Comparison of ENCODE assay signal across 23 cellular contexts in the genomic region with DNA sequence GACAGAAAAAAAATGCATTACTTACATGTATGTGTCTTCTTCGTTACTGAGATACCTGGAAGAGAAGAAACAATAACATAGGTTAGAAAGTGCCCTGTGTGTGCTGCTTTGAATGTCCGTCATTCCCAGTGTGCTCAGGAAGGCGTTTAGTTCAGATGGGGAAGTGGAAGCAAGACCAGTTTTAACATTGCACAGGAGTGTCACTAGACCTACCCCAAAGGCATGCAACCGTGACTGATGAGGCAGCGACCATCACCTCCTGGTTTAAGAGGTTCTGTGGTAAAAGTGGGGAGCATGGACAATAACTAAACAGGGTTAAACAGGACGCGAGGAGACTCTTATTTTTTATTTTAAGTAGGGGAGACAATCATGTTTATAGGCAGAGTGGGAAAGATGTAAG.
DNase-seq lines count a peak whose midpoint lies in the region; ATAC-seq, FAIRE-seq and TF ChIP-seq lines count a peak whose summit lies in the region.
"Had no signal": no experiment of that assay in that cellular context is flagged by ENCODE, and none has a peak within 500 bp of the region (broad histone marks: within the 10 kb centered on the region; RNA-seq: fewer than 3 reads in every experiment).

No MANE protein-coding gene starts in this region.

- CTCF ChIA-PET in GM12878 (lab: Yijun Ruan, JAX): interaction anchor here (0.6 kb wide), 1 partner anchor 86 kb away, joined by 3 read pairs; no protein-coding TSS in a partner anchor

- H3K79me2 ChIP-seq in GM12878 (ENCODE audit: control insufficient read depth, insufficient read depth, low read length): no peaks in the 10 kb centered on the region

- intact Hi-C loops in GM12878 (cut with micrococcal nuclease; ENCODE audit: unreplicated experiment): no loop called here
- intact Hi-C loops in testis (cut with DNase I; ENCODE audit: low total_unique reads): no loop called here
- intact Hi-C loops in left ventricle myocardium superior (cut with micrococcal nuclease): no loop called here
- intact Hi-C loops in left colon (cut with DNase I, micrococcal nuclease): no loop called here

- TF ChIP-seq CTCF in GM12865 (IDR thresholded peaks at IDR 0.05; ENCODE audit: insufficient read depth, low read depth, low read length, missing control alignments): no peak
- no peak for TF ChIP-seq CTCF in GM12878 (IDR thresholded peaks at IDR 0.05 in 2 of 3, conservative IDR thresholded peaks at IDR 0.05 in 1 of 3; ENCODE audit: control insufficient read depth in 2 of 3, extremely low read depth in 1 of 3, insufficient read depth in 1 of 3, low read depth in 3 of 3, low read length in 3 of 3)
- no peak for TF ChIP-seq CTCF in testis (IDR thresholded peaks at IDR 0.05)

- RAD21 ChIA-PET in GM12878 (lab: Charles Lee; ENCODE audit: unreplicated experiment): no interaction called here

- no peaks in the 10 kb centered on the region for H3K36me3 ChIP-seq in GM12878 (ENCODE audit: control insufficient read depth in 2 of 2, insufficient read depth in 2 of 2, low read length in 1 of 2)
- H3K36me3 ChIP-seq in rectal smooth muscle tissue (ENCODE audit: control insufficient read depth, insufficient read depth, low read length): no peaks in the 10 kb centered on the region
- no peaks in the 10 kb centered on the region for H3K36me3 ChIP-seq in testis (ENCODE audit: low read depth, missing control alignments)
- H3K36me3 ChIP-seq: BE2C, MG63 had no signal

- SMC1A ChIA-PET in GM12878 (lab: Charles Lee; ENCODE audit: uncharacterized antibody, unreplicated experiment): no interaction called here

- 13% methylated on average over 7 of the region's 7 CpGs for WGBS in GM12878 (ENCODE audit: insufficient coverage, insufficient replicate concordance, low lambda C conversion rate, missing lambda C conversion rate)
- 88 to 94% methylated on average over 7 of the region's 7 CpGs for WGBS in testis, 2 donors

- DNase-seq in GM12865 (ENCODE audit: low read depth): peak; percentile 26
- peak; percentile 38 for DNase-seq in GM12878 (ENCODE audit: low read depth, low spot score)
- no peak for DNase-seq in testis
- no peak for DNase-seq in left ventricle myocardium superior
- DNase-seq in NCI-H128 (lab: John Stamatoyannopoulos, UW; ENCODE audit: unreplicated experiment): no peak
- no peak for DNase-seq in left colon
- DNase-seq: BE2C; CD4-positive, alpha-beta memory T cell; DND-41; H7; MG63; NCI-H1436; NCI-H1930; NCI-H510A treated with DMSO at 0.1 percent for 48 hours; NCI-H748 treated with DMSO at 0.1 percent for 48 hours; SIG-M5 had no signal

- POLR2A ChIA-PET in GM12878 (lab: Charles Lee): no interaction called here

- TF ChIP-seq RAD21 in GM12878 (IDR thresholded peaks at IDR 0.05; ENCODE audit: insufficient read depth, low read depth, low read length): no peak

- ATAC-seq in GM12878: peak; percentile 71
- ATAC-seq in left ventricle myocardium superior: no peak
- ATAC-seq in left colon: no peak
- ATAC-seq in HG02970 (IDR thresholded peaks at IDR 0.05; ENCODE audit: low FRiP score, unreplicated experiment): no peak
- ATAC-seq: K562, Panc1, SK-N-SH treated with all-trans-retinoic acid at 6 μM for 48 hours had no signal

- no peak for TF ChIP-seq EP300 in GM12878 (IDR thresholded peaks at IDR 0.05; ENCODE audit: borderline replicate concordance in 1 of 2, control insufficient read depth in 1 of 2, low read depth in 2 of 2, low read length in 2 of 2)

- H3K4me2 ChIP-seq in GM12878 (ENCODE audit: control insufficient read depth, insufficient read depth): peak overlapping the region; percentile 68

- H3K9ac ChIP-seq in GM12878 (ENCODE audit: control insufficient read depth, insufficient read depth, low read length) (no peak overlapping the region), rectal smooth muscle tissue (ENCODE audit: low read length) (no peak overlapping the region)

- FAIRE-seq in GM12878 (lab: Jason Lieb, UNC): no peak
- FAIRE-seq: A204.1, GM19239, K562 had no signal

- peak overlapping the region; percentile 64 for H2AFZ ChIP-seq in GM12878 (ENCODE audit: control insufficient read depth, low read depth, low read length)

- no peak overlapping the region for H3K4me3 ChIP-seq in GM12865 (ENCODE audit: low read depth, low read length)
- no peak overlapping the region for H3K4me3 ChIP-seq in GM12878
- H3K4me3 ChIP-seq in rectal smooth muscle tissue (ENCODE audit: low read length): no peak overlapping the region
- no peak overlapping the region for H3K4me3 ChIP-seq in testis
- H3K4me3 ChIP-seq: K562, MG63 had no signal

- H4K20me1 ChIP-seq in GM12878 (ENCODE audit: control insufficient read depth, insufficient read depth): no peaks in the 10 kb centered on the region

- in situ Hi-C loops in GM12878 (cut with MboI): no loop called here

- H3K4me1 ChIP-seq in GM12878 (ENCODE audit: control insufficient read depth, insufficient read depth, low read length) (peaks cover 32% of the 10 kb centered on the region), rectal smooth muscle tissue (ENCODE audit: control insufficient read depth, insufficient read depth, low read length) (peaks cover 7% of the 10 kb centered on the region), testis (peaks cover 28% of the 10 kb centered on the region)

- no peaks in the 10 kb centered on the region for H3K9me3 ChIP-seq in GM12878 (replicated peaks; ENCODE audit: control insufficient read depth, insufficient read depth, low read length)
- no peaks in the 10 kb centered on the region for H3K9me3 ChIP-seq in testis
- H3K9me3 ChIP-seq: BE2C, MG63 had no signal

- no TSS peak for BruUV-seq in GM12878 (replicated peaks; lab: Mats Ljungman, UMichigan)

- H3K27me3 ChIP-seq in GM12878 (replicated peaks in 1 of 2; ENCODE audit: control insufficient read depth in 2 of 2, insufficient read depth in 2 of 2, low read length in 1 of 2) (no peaks in the 10 kb centered on the region), rectal smooth muscle tissue (ENCODE audit: control insufficient read depth, insufficient read depth, low read length) (no peaks in the 10 kb centered on the region), testis (no peaks in the 10 kb centered on the region)
- H3K27me3 ChIP-seq: BE2C, MG63 had no signal

- H3K27ac ChIP-seq in GM12878 (ENCODE audit: control insufficient read depth, insufficient read depth): 0 out of 2 replicates have a peak overlapping the region, but pooled peaks have one; percentile 28
- peak overlapping the region; percentile 18 for H3K27ac ChIP-seq in rectal smooth muscle tissue (ENCODE audit: low read depth, low read length)
- peak overlapping the region; percentile 27 to 78 for H3K27ac ChIP-seq in testis

- TF ChIP-seq POLR2A in GM12878 (IDR thresholded peaks at IDR 0.05; ENCODE audit: low read depth, low read length) (no peak), testis (IDR thresholded peaks at IDR 0.05) (no peak)

TF ChIP-seq in GM12878, 131 proteins besides CTCF, POLR2A, EP300 and RAD21:
- TF ChIP-seq RUNX3 (IDR thresholded peaks at IDR 0.05; ENCODE audit: low read length): peak; percentile 74
- TF ChIP-seq, protein P1, sequence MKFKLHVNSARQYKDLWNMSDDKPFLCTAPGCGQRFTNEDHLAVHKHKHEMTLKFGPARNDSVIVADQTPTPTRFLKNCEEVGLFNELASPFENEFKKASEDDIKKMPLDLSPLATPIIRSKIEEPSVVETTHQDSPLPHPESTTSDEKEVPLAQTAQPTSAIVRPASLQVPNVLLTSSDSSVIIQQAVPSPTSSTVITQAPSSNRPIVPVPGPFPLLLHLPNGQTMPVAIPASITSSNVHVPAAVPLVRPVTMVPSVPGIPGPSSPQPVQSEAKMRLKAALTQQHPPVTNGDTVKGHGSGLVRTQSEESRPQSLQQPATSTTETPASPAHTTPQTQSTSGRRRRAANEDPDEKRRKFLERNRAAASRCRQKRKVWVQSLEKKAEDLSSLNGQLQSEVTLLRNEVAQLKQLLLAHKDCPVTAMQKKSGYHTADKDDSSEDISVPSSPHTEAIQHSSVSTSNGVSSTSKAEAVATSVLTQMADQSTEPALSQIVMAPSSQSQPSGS (IDR thresholded peaks at IDR 0.05; ENCODE audit: low read length): no peak
- no peak for TF ChIP-seq WRNIP1 (IDR thresholded peaks at IDR 0.05; ENCODE audit: borderline replicate concordance, low read depth, low read length)
- TF ChIP-seq EED (IDR thresholded peaks at IDR 0.05; ENCODE audit: low read depth): peak; percentile 80
- peak; percentile 99 for TF ChIP-seq PAX5 (IDR thresholded peaks at IDR 0.05; ENCODE audit: borderline replicate concordance, low read depth, low read length)
- TF ChIP-seq POU2F2 (IDR thresholded peaks at IDR 0.05; ENCODE audit: borderline replicate concordance, low read depth, low read length): 0 out of 3 replicates have a peak, but pooled peaks have one; percentile 15
- TF ChIP-seq SPI1 (IDR thresholded peaks at IDR 0.05; ENCODE audit: borderline replicate concordance, insufficient read depth, low read depth, low read length): peak; percentile 83
TF ChIP-seq in GM12878: peak in this region for 5.

Comparison
In these comparisons a context has a peak if more than half of its experiments do, and no peak if none do; other contexts are left out.
1. DNase-seq: peak in GM12865 (single experiment) and GM12878 (single experiment); none in testis (single experiment), left ventricle myocardium superior (single experiment), NCI-H128 (single experiment) and left colon (0 of 2).
2. Peak in every context shown above with its lines, with median percentiles within 50 percentile points of each other: H3K27ac ChIP-seq.